1 cellular context compared by ENCODE assay signal in genomic region chr10:65566906-65567305, GRCh38.
TF ChIP-seq lines count a peak whose summit lies in the region.

No MANE protein-coding gene starts in this region.

TF ChIP-seq in GM23338, 12 proteins besides CTCF, POLR2A, EP300 and RAD21:
- TF ChIP-seq ZNF462 (CRISPR knock-in tag; IDR thresholded peaks at IDR 0.05) (no peak), REST (IDR thresholded peaks at IDR 0.05; ENCODE audit: unreplicated experiment) (no peak), STAT1 (IDR thresholded peaks at IDR 0.05; ENCODE audit: unreplicated experiment) (no peak), NANOG (IDR thresholded peaks at IDR 0.05; ENCODE audit: borderline replicate concordance) (no peak), ETS1 (IDR thresholded peaks at IDR 0.05) (no peak), POLR2AphosphoS5 (IDR thresholded peaks at IDR 0.05; ENCODE audit: low read depth) (no peak), ZNF331 (CRISPR knock-in tag; IDR thresholded peaks at IDR 0.05; ENCODE audit: low read depth) (no peak)
